Comparison of ENCODE assay signal across 1 cellular context in the genomic region with DNA sequence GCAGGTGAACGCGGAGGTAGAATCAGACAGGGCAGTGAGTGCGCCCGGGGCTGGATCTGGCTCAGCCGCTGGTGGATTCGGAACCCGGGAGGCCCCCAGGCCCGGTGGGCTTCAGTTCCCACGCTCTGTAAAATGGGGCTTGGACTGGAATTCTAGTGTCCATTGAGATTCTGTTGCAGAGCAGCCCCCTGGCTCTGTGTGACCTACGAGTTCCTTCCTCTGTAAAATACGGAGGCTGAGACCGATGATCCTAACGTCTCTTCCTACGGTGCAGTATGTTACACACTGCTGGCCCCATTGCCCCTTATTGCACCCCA.
TF ChIP-seq lines count a peak whose summit lies in the region.

No MANE protein-coding gene starts in this region.

TF ChIP-seq in HepG2, 621 proteins besides CTCF, POLR2A, EP300 and RAD21 (continued from another document):
- TF ChIP-seq, protein P1, sequence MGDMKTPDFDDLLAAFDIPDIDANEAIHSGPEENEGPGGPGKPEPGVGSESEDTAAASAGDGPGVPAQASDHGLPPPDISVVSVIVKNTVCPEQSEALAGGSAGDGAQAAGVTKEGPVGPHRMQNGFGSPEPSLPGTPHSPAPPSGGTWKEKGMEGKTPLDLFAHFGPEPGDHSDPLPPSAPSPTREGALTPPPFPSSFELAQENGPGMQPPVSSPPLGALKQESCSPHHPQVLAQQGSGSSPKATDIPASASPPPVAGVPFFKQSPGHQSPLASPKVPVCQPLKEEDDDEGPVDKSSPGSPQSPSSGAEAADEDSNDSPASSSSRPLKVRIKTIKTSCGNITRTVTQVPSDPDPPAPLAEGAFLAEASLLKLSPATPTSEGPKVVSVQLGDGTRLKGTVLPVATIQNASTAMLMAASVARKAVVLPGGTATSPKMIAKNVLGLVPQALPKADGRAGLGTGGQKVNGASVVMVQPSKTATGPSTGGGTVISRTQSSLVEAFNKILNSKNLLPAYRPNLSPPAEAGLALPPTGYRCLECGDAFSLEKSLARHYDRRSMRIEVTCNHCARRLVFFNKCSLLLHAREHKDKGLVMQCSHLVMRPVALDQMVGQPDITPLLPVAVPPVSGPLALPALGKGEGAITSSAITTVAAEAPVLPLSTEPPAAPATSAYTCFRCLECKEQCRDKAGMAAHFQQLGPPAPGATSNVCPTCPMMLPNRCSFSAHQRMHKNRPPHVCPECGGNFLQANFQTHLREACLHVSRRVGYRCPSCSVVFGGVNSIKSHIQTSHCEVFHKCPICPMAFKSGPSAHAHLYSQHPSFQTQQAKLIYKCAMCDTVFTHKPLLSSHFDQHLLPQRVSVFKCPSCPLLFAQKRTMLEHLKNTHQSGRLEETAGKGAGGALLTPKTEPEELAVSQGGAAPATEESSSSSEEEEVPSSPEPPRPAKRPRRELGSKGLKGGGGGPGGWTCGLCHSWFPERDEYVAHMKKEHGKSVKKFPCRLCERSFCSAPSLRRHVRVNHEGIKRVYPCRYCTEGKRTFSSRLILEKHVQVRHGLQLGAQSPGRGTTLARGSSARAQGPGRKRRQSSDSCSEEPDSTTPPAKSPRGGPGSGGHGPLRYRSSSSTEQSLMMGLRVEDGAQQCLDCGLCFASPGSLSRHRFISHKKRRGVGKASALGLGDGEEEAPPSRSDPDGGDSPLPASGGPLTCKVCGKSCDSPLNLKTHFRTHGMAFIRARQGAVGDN (CRISPR knock-in tag; IDR thresholded peaks at IDR 0.05), result no peak
- TF ChIP-seq KDM6A (CRISPR knock-in tag; IDR thresholded peaks at IDR 0.05; ENCODE audit: low read depth) (no peak), FOXJ3 (CRISPR knock-in tag; IDR thresholded peaks at IDR 0.05; ENCODE audit: borderline replicate concordance) (no peak), ZFP82 (CRISPR knock-in tag; IDR thresholded peaks at IDR 0.05; ENCODE audit: borderline replicate concordance) (0 out of 2 replicates have a peak, but pooled peaks have one; percentile 13), ZFP36 (IDR thresholded peaks at IDR 0.05; ENCODE audit: borderline replicate concordance, low read depth, low read length, partially characterized antibody) (no peak), THYN1 (CRISPR knock-in tag; IDR thresholded peaks at IDR 0.05; ENCODE audit: borderline replicate concordance, low read depth) (no peak), ZMYM2 (CRISPR knock-in tag; IDR thresholded peaks at IDR 0.05) (no peak), NFIC (IDR thresholded peaks at IDR 0.05; ENCODE audit: low read length) (no peak), ZNF382 (CRISPR knock-in tag; IDR thresholded peaks at IDR 0.05; ENCODE audit: borderline replicate concordance) (no peak), REXO4 (CRISPR knock-in tag; IDR thresholded peaks at IDR 0.05; ENCODE audit: borderline replicate concordance) (no peak), MATR3 (CRISPR knock-in tag; IDR thresholded peaks at IDR 0.05) (no peak), STAT5B (CRISPR knock-in tag; IDR thresholded peaks at IDR 0.05) (no peak), ZNF136 (CRISPR knock-in tag; IDR thresholded peaks at IDR 0.05; ENCODE audit: low read depth) (no peak), BORCS8-MEF2B (CRISPR knock-in tag; IDR thresholded peaks at IDR 0.05) (no peak), BRCA1 (CRISPR knock-in tag; IDR thresholded peaks at IDR 0.05) (no peak), SNAI1 (CRISPR knock-in tag; IDR thresholded peaks at IDR 0.05; ENCODE audit: borderline replicate concordance) (no peak), MTF2 (CRISPR knock-in tag; IDR thresholded peaks at IDR 0.05; ENCODE audit: borderline replicate concordance) (no peak), ZFYVE20 (CRISPR knock-in tag; IDR thresholded peaks at IDR 0.05; ENCODE audit: borderline replicate concordance, low read depth) (no peak), ZNF773 (CRISPR knock-in tag; IDR thresholded peaks at IDR 0.05; ENCODE audit: borderline replicate concordance) (no peak)
- TF ChIP-seq, protein P2, sequence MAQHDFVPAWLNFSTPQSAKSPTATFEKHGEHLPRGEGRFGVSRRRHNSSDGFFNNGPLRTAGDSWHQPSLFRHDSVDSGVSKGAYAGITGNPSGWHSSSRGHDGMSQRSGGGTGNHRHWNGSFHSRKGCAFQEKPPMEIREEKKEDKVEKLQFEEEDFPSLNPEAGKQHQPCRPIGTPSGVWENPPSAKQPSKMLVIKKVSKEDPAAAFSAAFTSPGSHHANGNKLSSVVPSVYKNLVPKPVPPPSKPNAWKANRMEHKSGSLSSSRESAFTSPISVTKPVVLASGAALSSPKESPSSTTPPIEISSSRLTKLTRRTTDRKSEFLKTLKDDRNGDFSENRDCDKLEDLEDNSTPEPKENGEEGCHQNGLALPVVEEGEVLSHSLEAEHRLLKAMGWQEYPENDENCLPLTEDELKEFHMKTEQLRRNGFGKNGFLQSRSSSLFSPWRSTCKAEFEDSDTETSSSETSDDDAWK (CRISPR knock-in tag; IDR thresholded peaks at IDR 0.05), result no peak
- TF ChIP-seq, protein P3, sequence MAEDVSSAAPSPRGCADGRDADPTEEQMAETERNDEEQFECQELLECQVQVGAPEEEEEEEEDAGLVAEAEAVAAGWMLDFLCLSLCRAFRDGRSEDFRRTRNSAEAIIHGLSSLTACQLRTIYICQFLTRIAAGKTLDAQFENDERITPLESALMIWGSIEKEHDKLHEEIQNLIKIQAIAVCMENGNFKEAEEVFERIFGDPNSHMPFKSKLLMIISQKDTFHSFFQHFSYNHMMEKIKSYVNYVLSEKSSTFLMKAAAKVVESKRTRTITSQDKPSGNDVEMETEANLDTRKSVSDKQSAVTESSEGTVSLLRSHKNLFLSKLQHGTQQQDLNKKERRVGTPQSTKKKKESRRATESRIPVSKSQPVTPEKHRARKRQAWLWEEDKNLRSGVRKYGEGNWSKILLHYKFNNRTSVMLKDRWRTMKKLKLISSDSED (CRISPR knock-in tag; IDR thresholded peaks at IDR 0.05), result no peak
- TF ChIP-seq, protein P4, sequence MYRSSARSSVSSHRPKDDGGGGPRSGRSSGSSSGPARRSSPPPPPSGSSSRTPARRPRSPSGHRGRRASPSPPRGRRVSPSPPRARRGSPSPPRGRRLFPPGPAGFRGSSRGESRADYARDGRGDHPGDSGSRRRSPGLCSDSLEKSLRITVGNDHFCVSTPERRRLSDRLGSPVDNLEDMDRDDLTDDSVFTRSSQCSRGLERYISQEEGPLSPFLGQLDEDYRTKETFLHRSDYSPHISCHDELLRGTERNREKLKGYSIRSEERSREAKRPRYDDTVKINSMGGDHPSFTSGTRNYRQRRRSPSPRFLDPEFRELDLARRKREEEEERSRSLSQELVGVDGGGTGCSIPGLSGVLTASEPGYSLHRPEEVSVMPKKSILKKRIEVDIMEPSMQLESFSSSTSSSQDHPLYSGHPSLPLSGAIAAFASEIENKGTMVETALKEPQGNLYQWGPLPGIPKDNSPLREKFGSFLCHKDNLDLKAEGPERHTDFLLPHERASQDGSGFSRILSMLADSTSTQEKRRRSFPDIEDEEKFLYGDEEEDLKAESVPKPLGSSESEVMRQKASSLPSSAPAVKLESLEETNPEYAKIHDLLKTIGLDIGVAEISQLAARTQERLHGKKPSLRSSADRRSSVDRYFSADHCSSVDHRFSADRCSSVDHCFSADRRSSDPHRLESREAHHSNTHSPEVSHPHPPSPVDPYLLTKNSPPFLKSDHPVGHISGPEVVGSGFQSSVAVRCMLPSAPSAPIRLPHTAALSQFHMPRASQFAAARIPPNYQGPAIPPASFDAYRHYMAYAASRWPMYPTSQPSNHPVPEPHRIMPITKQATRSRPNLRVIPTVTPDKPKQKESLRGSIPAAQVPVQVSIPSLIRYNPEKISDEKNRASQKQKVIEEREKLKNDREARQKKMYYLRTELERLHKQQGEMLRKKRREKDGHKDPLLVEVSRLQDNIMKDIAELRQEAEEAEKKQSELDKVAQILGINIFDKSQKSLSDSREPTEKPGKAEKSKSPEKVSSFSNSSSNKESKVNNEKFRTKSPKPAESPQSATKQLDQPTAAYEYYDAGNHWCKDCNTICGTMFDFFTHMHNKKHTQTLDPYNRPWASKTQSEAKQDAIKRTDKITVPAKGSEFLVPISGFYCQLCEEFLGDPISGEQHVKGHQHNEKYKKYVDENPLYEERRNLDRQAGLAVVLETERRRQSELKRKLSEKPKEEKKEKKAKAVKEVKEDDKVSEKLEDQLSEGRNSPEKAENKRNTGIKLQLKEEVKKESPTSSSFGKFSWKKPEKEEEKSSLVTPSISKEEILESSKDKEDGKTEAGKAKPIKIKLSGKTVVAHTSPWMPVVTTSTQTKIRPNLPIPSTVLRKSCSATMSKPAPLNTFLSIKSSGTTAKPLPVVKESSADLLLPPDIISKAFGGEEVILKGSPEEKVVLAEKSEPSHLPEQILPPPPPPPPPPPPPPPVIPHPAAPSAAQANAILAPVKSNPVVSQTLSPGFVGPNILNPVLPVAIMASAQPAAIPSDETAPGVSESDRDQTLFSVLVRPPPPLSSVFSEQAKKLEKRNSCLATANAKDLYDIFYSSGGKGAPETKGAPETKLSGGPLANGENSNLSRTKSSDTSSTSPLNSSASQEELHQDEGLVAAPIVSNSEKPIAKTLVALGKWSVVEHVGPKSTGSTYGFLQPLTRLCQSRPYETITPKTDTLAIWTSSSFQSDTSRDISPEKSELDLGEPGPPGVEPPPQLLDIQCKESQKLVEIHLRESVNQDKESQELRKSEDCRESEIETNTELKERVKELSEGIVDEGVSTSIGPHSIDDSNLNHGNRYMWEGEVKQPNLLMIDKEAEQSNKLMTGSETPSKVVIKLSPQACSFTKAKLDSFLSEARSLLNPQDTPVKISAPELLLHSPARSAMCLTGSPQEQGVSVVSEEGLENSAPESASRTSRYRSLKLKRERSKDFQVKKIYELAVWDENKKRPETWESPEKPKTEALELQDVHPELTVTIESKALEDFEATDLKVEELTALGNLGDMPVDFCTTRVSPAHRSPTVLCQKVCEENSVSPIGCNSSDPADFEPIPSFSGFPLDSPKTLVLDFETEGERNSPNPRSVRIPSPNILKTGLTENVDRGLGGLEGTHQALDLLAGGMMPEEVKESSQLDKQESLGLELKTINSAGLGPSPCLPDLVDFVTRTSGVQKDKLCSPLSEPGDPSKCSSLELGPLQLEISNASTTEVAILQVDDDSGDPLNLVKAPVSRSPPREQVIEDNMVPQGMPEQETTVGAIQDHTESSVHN (CRISPR knock-in tag; IDR thresholded peaks at IDR 0.05), result 0 out of 2 replicates have a peak, but pooled peaks have one; percentile 14
- TF ChIP-seq, protein P5, sequence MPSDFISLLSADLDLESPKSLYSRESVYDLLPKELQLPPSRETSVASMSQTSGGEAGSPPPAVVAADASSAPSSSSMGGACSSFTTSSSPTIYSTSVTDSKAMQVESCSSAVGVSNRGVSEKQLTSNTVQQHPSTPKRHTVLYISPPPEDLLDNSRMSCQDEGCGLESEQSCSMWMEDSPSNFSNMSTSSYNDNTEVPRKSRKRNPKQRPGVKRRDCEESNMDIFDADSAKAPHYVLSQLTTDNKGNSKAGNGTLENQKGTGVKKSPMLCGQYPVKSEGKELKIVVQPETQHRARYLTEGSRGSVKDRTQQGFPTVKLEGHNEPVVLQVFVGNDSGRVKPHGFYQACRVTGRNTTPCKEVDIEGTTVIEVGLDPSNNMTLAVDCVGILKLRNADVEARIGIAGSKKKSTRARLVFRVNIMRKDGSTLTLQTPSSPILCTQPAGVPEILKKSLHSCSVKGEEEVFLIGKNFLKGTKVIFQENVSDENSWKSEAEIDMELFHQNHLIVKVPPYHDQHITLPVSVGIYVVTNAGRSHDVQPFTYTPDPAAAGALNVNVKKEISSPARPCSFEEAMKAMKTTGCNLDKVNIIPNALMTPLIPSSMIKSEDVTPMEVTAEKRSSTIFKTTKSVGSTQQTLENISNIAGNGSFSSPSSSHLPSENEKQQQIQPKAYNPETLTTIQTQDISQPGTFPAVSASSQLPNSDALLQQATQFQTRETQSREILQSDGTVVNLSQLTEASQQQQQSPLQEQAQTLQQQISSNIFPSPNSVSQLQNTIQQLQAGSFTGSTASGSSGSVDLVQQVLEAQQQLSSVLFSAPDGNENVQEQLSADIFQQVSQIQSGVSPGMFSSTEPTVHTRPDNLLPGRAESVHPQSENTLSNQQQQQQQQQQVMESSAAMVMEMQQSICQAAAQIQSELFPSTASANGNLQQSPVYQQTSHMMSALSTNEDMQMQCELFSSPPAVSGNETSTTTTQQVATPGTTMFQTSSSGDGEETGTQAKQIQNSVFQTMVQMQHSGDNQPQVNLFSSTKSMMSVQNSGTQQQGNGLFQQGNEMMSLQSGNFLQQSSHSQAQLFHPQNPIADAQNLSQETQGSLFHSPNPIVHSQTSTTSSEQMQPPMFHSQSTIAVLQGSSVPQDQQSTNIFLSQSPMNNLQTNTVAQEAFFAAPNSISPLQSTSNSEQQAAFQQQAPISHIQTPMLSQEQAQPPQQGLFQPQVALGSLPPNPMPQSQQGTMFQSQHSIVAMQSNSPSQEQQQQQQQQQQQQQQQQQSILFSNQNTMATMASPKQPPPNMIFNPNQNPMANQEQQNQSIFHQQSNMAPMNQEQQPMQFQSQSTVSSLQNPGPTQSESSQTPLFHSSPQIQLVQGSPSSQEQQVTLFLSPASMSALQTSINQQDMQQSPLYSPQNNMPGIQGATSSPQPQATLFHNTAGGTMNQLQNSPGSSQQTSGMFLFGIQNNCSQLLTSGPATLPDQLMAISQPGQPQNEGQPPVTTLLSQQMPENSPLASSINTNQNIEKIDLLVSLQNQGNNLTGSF (CRISPR knock-in tag; IDR thresholded peaks at IDR 0.05), result no peak
- TF ChIP-seq, protein P6, sequence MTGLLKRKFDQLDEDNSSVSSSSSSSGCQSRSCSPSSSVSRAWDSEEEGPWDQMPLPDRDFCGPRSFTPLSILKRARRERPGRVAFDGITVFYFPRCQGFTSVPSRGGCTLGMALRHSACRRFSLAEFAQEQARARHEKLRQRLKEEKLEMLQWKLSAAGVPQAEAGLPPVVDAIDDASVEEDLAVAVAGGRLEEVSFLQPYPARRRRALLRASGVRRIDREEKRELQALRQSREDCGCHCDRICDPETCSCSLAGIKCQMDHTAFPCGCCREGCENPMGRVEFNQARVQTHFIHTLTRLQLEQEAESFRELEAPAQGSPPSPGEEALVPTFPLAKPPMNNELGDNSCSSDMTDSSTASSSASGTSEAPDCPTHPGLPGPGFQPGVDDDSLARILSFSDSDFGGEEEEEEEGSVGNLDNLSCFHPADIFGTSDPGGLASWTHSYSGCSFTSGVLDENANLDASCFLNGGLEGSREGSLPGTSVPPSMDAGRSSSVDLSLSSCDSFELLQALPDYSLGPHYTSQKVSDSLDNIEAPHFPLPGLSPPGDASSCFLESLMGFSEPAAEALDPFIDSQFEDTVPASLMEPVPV (CRISPR knock-in tag; IDR thresholded peaks at IDR 0.05), result no peak
